16 cellular contexts compared by ENCODE assay signal in the genomic region with DNA sequence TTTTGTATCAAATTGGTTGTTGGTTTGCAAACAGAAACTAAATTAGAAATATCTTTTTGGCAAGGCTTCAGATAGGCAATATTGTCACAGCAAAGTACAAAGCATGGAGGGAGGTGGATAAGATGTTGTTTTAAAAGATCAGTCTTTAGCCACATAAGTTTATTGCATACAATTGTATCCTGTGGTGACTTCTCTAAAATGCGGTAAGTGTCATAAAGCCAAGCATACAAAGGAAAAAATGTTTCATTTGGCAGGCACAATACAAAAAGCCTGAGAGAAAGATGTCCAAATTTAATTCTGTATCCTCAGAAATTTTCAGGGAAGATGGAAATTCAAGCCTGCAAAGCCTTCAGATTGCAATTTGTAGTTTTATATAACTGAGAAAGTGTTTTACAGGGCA. TPM values are rescaled to one million over a fixed set of nuclear protein-coding genes. Genes with fewer than 3 reads are reported as not detected.
A peak's percentile ranks its signal among the peaks of the same experiment; 100 is the strongest.
DNase-seq lines count a peak whose midpoint lies in the region; ATAC-seq, FAIRE-seq and TF ChIP-seq lines count a peak whose summit lies in the region.
"Had no signal": no experiment of that assay in that cellular context is flagged by ENCODE, and none has a peak within 500 bp of the region (broad histone marks: within the 10 kb centered on the region; RNA-seq: fewer than 3 reads in every experiment).

No MANE protein-coding gene starts in this region.

- H3K27me3 ChIP-seq in SU-DHL-6 (ENCODE audit: low read length) = no peaks in the 10 kb centered on the region
- H3K27me3 ChIP-seq in gastroesophageal sphincter = no peaks in the 10 kb centered on the region

- no peak for ATAC-seq in gastroesophageal sphincter
- no peak for ATAC-seq in stimulated activated naive B cell treated with anti-CD40 and anti-IgM and Interleukin-4, amounts not matched to agents 10 μg/mL and 1 μg/mL and 100 μg/mL, for 72 hours (replicated peaks)

- FAIRE-seq in RCC 7860 (lab: Jason Lieb, UNC) = no peak

- no peak for TF ChIP-seq POLR2A in gastroesophageal sphincter (IDR thresholded peaks at IDR 0.05)

- no peak for TF ChIP-seq CTCF in GM12864 (IDR thresholded peaks at IDR 0.05; ENCODE audit: low read depth, low read length, missing control alignments)
- TF ChIP-seq CTCF in SU-DHL-6 (IDR thresholded peaks at IDR 0.05; ENCODE audit: insufficient read depth, low read length, poor library complexity, severe bottlenecking) = no peak
- no peak for TF ChIP-seq CTCF in gastroesophageal sphincter (IDR thresholded peaks at IDR 0.05)

- H4K20me1 ChIP-seq in SU-DHL-6 (ENCODE audit: low read depth, low read length) = no peaks in the 10 kb centered on the region

- H3K9ac ChIP-seq in SU-DHL-6 (ENCODE audit: low read length) = peak overlapping the region; percentile 44

- no peaks in the 10 kb centered on the region for H3K27me3 Mint-ChIP-seq in stimulated activated naive B cell treated with anti-CD40 and anti-IgM and Interleukin-4, amounts not matched to agents 10 μg/mL and 1 μg/mL and 100 μg/mL, for 72 hours
- no peaks in the 10 kb centered on the region for H3K27me3 Mint-ChIP-seq in activated T-helper 1 cell treated with anti-CD3 and anti-CD28 coated beads, Interleukin-12 subunit alpha, Interleukin-12 subunit beta, Interleukin-2, Interleukin-4 antibody, amounts not matched to agents 30 ng/mL and 10 ng/mL and 1 ng/mL, durations not matched to agents 14 hours and 24 hours and 36 hours (ENCODE audit: insufficient read depth)
- H3K27me3 Mint-ChIP-seq: activated CD4-positive, alpha-beta T cell treated with anti-CD3 and anti-CD28 coated beads, Interleukin-2, amount 10 ng/mL, durations not matched to agents 7 days and 5 days had no signal

- H3K4me1 ChIP-seq in gastroesophageal sphincter = peaks cover 0 to 68% (median 18%) of the 10 kb centered on the region in 3 donors

- H3K27ac ChIP-seq in SU-DHL-6 (ENCODE audit: low read depth, low read length) (peak overlapping the region; percentile 79), gastroesophageal sphincter (peak overlapping the region in 3 of 4 donors; percentile 24 to 67 (median 58))

- H3K4me3 ChIP-seq in GM12864 (ENCODE audit: low read depth, low read length) (peak overlapping the region; percentile 45; the same call in 1 of the 2 replicates), SU-DHL-6 (ENCODE audit: insufficient read depth, low read length, poor library complexity, severe bottlenecking) (peak overlapping the region; percentile 51), gastroesophageal sphincter (no peak overlapping the region)

- H3K36me3 ChIP-seq in SU-DHL-6 (ENCODE audit: low read length) = no peaks in the 10 kb centered on the region
- H3K36me3 ChIP-seq in gastroesophageal sphincter = no peaks in the 10 kb centered on the region

- H3K36me3 Mint-ChIP-seq in stimulated activated naive B cell treated with anti-CD40 and anti-IgM and Interleukin-4, amounts not matched to agents 10 μg/mL and 1 μg/mL and 100 μg/mL, for 72 hours = peaks cover 5 to 9% of the 10 kb centered on the region in 2 donors
- H3K36me3 Mint-ChIP-seq in activated T-helper 1 cell treated with anti-CD3 and anti-CD28 coated beads, Interleukin-12 subunit alpha, Interleukin-12 subunit beta, Interleukin-2, Interleukin-4 antibody, amounts not matched to agents 30 ng/mL and 10 ng/mL and 1 ng/mL, durations not matched to agents 14 hours and 24 hours and 36 hours (ENCODE audit: low read depth) = peaks cover 10% of the 10 kb centered on the region
- H3K36me3 Mint-ChIP-seq: activated naive CD4-positive, alpha-beta T cell treated with anti-CD3 and anti-CD28 coated beads, Interleukin-2, amount 50 U/mL, for 72 hours had no signal

- no peaks in the 10 kb centered on the region for H3K9me2 ChIP-seq in SU-DHL-6 (replicated peaks; ENCODE audit: insufficient read depth, low read length)

- no peaks in the 10 kb centered on the region for H3K9me3 Mint-ChIP-seq in stimulated activated naive B cell treated with anti-CD40 and anti-IgM and Interleukin-4, amounts not matched to agents 10 μg/mL and 1 μg/mL and 100 μg/mL, for 72 hours
- H3K9me3 Mint-ChIP-seq in activated T-helper 1 cell treated with anti-CD3 and anti-CD28 coated beads, Interleukin-12 subunit alpha, Interleukin-12 subunit beta, Interleukin-2, Interleukin-4 antibody, amounts not matched to agents 30 ng/mL and 10 ng/mL and 1 ng/mL, durations not matched to agents 14 hours and 24 hours and 36 hours = no peaks in the 10 kb centered on the region
- H3K9me3 Mint-ChIP-seq: activated CD4-positive, alpha-beta T cell treated with anti-CD3 and anti-CD28 coated beads, Interleukin-2, amount 10 ng/mL, durations not matched to agents 7 days and 5 days; activated naive CD4-positive, alpha-beta T cell treated with anti-CD3 and anti-CD28 coated beads, Interleukin-2, amount 50 U/mL, for 72 hours; nephron progenitor cell had no signal

- peaks cover 32% of the 10 kb centered on the region for H3F3A ChIP-seq in SU-DHL-6 (ENCODE audit: insufficient read depth)

- H3K9me3 ChIP-seq in SU-DHL-6 (ENCODE audit: insufficient read depth, low read length) (no peaks in the 10 kb centered on the region), gastroesophageal sphincter (no peaks in the 10 kb centered on the region)

- intact Hi-C loops in activated T-helper 1 cell treated with anti-CD3 and anti-CD28 coated beads, Interleukin-12 subunit alpha, Interleukin-12 subunit beta, Interleukin-2, Interleukin-4 antibody, amounts not matched to agents 30 ng/mL and 10 ng/mL and 1 ng/mL, durations not matched to agents 14 hours and 24 hours and 36 hours (cut with micrococcal nuclease) = no loop called here

- no peak for TF ChIP-seq EP300 in gastroesophageal sphincter (IDR thresholded peaks at IDR 0.05)

- DNase-seq in GM12864 (ENCODE audit: low read depth) = no peak
- DNase-seq in stimulated activated naive B cell treated with anti-CD40 and anti-IgM and Interleukin-4, amounts not matched to agents 10 μg/mL and 1 μg/mL and 100 μg/mL, for 72 hours = no peak
- DNase-seq in mucosa of gallbladder (ENCODE audit: low spot score) = no peak
- no peak for DNase-seq in RCC 7860 (ENCODE audit: low spot score)
- no peak for DNase-seq in GOT3 (lab: John Stamatoyannopoulos, UW)
- no peak for DNase-seq in activated T-helper 1 cell treated with anti-CD3 and anti-CD28 coated beads, Interleukin-12 subunit alpha, Interleukin-12 subunit beta, Interleukin-2, Interleukin-4 antibody, amounts not matched to agents 30 ng/mL and 10 ng/mL and 1 ng/mL, durations not matched to agents 14 hours and 24 hours and 36 hours (ENCODE audit: low spot score)
- DNase-seq: activated CD4-positive, alpha-beta T cell treated with anti-CD3 and anti-CD28 coated beads, Interleukin-2, amount 10 ng/mL, durations not matched to agents 7 days and 5 days; effector CD4-positive, alpha-beta T cell; EL; Kasumi-1; nephron progenitor cell; SHP77 treated with DMSO at 0.1 percent for 48 hours; stimulated activated CD4-positive, alpha-beta T cell treated with anti-CD3 and anti-CD28 coated beads, Interleukin-2, amount 100 ng/mL, for 24 hours had no signal

- peak overlapping the region; percentile 65 for H3K27ac Mint-ChIP-seq in stimulated activated naive B cell treated with anti-CD40 and anti-IgM and Interleukin-4, amounts not matched to agents 10 μg/mL and 1 μg/mL and 100 μg/mL, for 72 hours
- no peak overlapping the region for H3K27ac Mint-ChIP-seq in activated T-helper 1 cell treated with anti-CD3 and anti-CD28 coated beads, Interleukin-12 subunit alpha, Interleukin-12 subunit beta, Interleukin-2, Interleukin-4 antibody, amounts not matched to agents 30 ng/mL and 10 ng/mL and 1 ng/mL, durations not matched to agents 14 hours and 24 hours and 36 hours
- H3K27ac Mint-ChIP-seq: activated naive CD4-positive, alpha-beta T cell treated with anti-CD3 and anti-CD28 coated beads, Interleukin-2, amount 50 U/mL, for 72 hours had no signal

- peaks cover 32 to 93% of the 10 kb centered on the region in 2 donors for H3K4me1 Mint-ChIP-seq in stimulated activated naive B cell treated with anti-CD40 and anti-IgM and Interleukin-4, amounts not matched to agents 10 μg/mL and 1 μg/mL and 100 μg/mL, for 72 hours
- H3K4me1 Mint-ChIP-seq in activated T-helper 1 cell treated with anti-CD3 and anti-CD28 coated beads, Interleukin-12 subunit alpha, Interleukin-12 subunit beta, Interleukin-2, Interleukin-4 antibody, amounts not matched to agents 30 ng/mL and 10 ng/mL and 1 ng/mL, durations not matched to agents 14 hours and 24 hours and 36 hours (ENCODE audit: low read depth) = peaks cover 88% of the 10 kb centered on the region

- H2AFZ ChIP-seq in SU-DHL-6 (ENCODE audit: low read depth, low read length, severe bottlenecking) = peak overlapping the region; percentile 5

- peak overlapping the region; percentile 67 to 86 for H3K4me3 Mint-ChIP-seq in stimulated activated naive B cell treated with anti-CD40 and anti-IgM and Interleukin-4, amounts not matched to agents 10 μg/mL and 1 μg/mL and 100 μg/mL, for 72 hours
- H3K4me3 Mint-ChIP-seq in activated T-helper 1 cell treated with anti-CD3 and anti-CD28 coated beads, Interleukin-12 subunit alpha, Interleukin-12 subunit beta, Interleukin-2, Interleukin-4 antibody, amounts not matched to agents 30 ng/mL and 10 ng/mL and 1 ng/mL, durations not matched to agents 14 hours and 24 hours and 36 hours = no peak overlapping the region
- H3K4me3 Mint-ChIP-seq: activated CD4-positive, alpha-beta T cell treated with anti-CD3 and anti-CD28 coated beads, Interleukin-2, amount 10 ng/mL, durations not matched to agents 7 days and 5 days; nephron progenitor cell had no signal

- 16 to 44% methylated on average over 1 of the region's 1 CpG for WGBS in gastroesophageal sphincter (ENCODE audit: low coverage in 1 of 2), 2 donors

- peaks cover 93% of the 10 kb centered on the region for H3K79me2 ChIP-seq in SU-DHL-6 (ENCODE audit: insufficient read depth, low read length)

- peak overlapping the region; percentile 79 for H3K4me2 ChIP-seq in SU-DHL-6 (ENCODE audit: low read depth, low read length, poor library complexity, severe bottlenecking)

RNA-seq across cellular contexts. Expression of a gene that starts 7.7 kb away (rescaled TPM):
- 10 to 100 TPM; 30.8 to 57.3 (median 44.0) TPM for total RNA-seq in gastroesophageal sphincter
- 16.8 TPM for total RNA-seq in mucosa of gallbladder
- 25.1 and 38.5 TPM in 2 replicates for total RNA-seq in activated T-helper 1 cell treated with anti-CD3 and anti-CD28 coated beads, Interleukin-12 subunit alpha, Interleukin-12 subunit beta, Interleukin-2, Interleukin-4 antibody, amounts not matched to agents 30 ng/mL and 10 ng/mL and 1 ng/mL, durations not matched to agents 14 hours and 24 hours and 36 hours

RNA-seq across cellular contexts. Expression of a gene that starts 35.9 kb away (rescaled TPM):
- total RNA-seq in gastroesophageal sphincter (not detected), mucosa of gallbladder (not detected)
- total RNA-seq in activated T-helper 1 cell treated with anti-CD3 and anti-CD28 coated beads, Interleukin-12 subunit alpha, Interleukin-12 subunit beta, Interleukin-2, Interleukin-4 antibody, amounts not matched to agents 30 ng/mL and 10 ng/mL and 1 ng/mL, durations not matched to agents 14 hours and 24 hours and 36 hours = not detected in 2 replicates
- total RNA-seq: activated CD4-positive, alpha-beta T cell treated with anti-CD3 and anti-CD28 coated beads, Interleukin-2, amount 10 ng/mL, durations not matched to agents 7 days and 5 days; activated naive CD4-positive, alpha-beta T cell treated with anti-CD3 and anti-CD28 coated beads, Interleukin-2, amount 50 U/mL, for 72 hours had no signal

Comparison
In these comparisons a context has a peak if more than half of its experiments do, and no peak if none do; other contexts are left out.
1. H3K4me3 ChIP-seq: peak in GM12864 (single experiment) and SU-DHL-6 (single experiment); none in gastroesophageal sphincter (0 of 2).